9 cellular contexts compared by ENCODE assay signal in genomic region chr5:65100846-65101678, GRCh38.
DNase-seq lines count a peak whose midpoint lies in the region; ATAC-seq and TF ChIP-seq lines count a peak whose summit lies in the region.
"Had no signal": no experiment of that assay in that cellular context is flagged by ENCODE, and none has a peak within 500 bp of the region (broad histone marks: within the 10 kb centered on the region; RNA-seq: fewer than 3 reads in every experiment).

No MANE protein-coding gene starts in this region.

- TF ChIP-seq CTCF in LNCaP clone FGC (IDR thresholded peaks at IDR 0.05; ENCODE audit: control insufficient read depth, extremely low read depth, insufficient read depth) (peak; percentile 62), endothelial cell (IDR thresholded peaks at IDR 0.05; ENCODE audit: unreplicated experiment) (peak; percentile 50), mucosa of descending colon (IDR thresholded peaks at IDR 0.05) (peak; percentile 60)

- ATAC-seq in activated CD4-positive, alpha-beta T cell treated with anti-CD3 and anti-CD28 coated beads for 36 hours: no peak
- ATAC-seq in mucosa of descending colon (peak; percentile 72), GM21526 (IDR thresholded peaks at IDR 0.05; ENCODE audit: low FRiP score, unreplicated experiment) (no peak)

- POLR2A ChIA-PET in activated CD4-positive, alpha-beta T cell treated with anti-CD3 and anti-CD28 coated beads for 36 hours (lab: Charles Lee): no interaction called here

- H3K9me3 Mint-ChIP-seq in activated CD4-positive, alpha-beta T cell treated with anti-CD3 and anti-CD28 coated beads for 36 hours (ENCODE audit: low read depth): no peaks in the 10 kb centered on the region
- H3K9me3 Mint-ChIP-seq in endothelial cell (ENCODE audit: unreplicated experiment): no peaks in the 10 kb centered on the region
- H3K9me3 Mint-ChIP-seq: dendritic cell treated with granulocyte-macrophage colony-stimulating factor and Interleukin-4, amounts not matched to agents 40 ng/mL and 50 ng/mL, for 4 days had no signal

- peak; percentile 58 for DNase-seq in activated CD4-positive, alpha-beta T cell treated with anti-CD3 and anti-CD28 coated beads for 36 hours
- DNase-seq in activated CD4-positive, alpha-beta T cell treated with anti-CD3 and anti-CD28 coated beads for 1 hour: no peak
- DNase-seq in LNCaP clone FGC (ENCODE audit: low read depth) (no peak), SKM-1 treated with dmso at 0.1 percent for 144 hours (lab: John Stamatoyannopoulos, UW; ENCODE audit: unreplicated experiment) (peak; percentile 31), endothelial cell (ENCODE audit: low spot score) (peak; percentile 56), mucosa of descending colon (peak in 2 of 3 donors; percentile 66 to 74), occipital lobe (lab: John Stamatoyannopoulos, UW) (no peak)

- intact Hi-C loops in activated CD4-positive, alpha-beta T cell treated with anti-CD3 and anti-CD28 coated beads for 36 hours (cut with DNase I, micrococcal nuclease): loop anchor here (1.0 to 10.0 kb wide), 3 partner anchors 71 to 524 kb away; partner anchors contain the start of genes SHLD3 (in 1 of the 2), TRAPPC13 (in 1 of the 2) and TRIM23 (in 1 of the 2)
- intact Hi-C loops in mucosa of descending colon (cut with DNase I, micrococcal nuclease): no loop called here

- no peak overlapping the region for H3K27ac Mint-ChIP-seq in activated CD4-positive, alpha-beta T cell treated with anti-CD3 and anti-CD28 coated beads for 36 hours
- peak overlapping the region; percentile 94 for H3K27ac Mint-ChIP-seq in endothelial cell (ENCODE audit: unreplicated experiment)
- H3K27ac Mint-ChIP-seq: dendritic cell treated with granulocyte-macrophage colony-stimulating factor and Interleukin-4, amounts not matched to agents 40 ng/mL and 50 ng/mL, for 4 days had no signal

- peaks cover 30% of the 10 kb centered on the region for H3K4me1 Mint-ChIP-seq in activated CD4-positive, alpha-beta T cell treated with anti-CD3 and anti-CD28 coated beads for 36 hours
- H3K4me1 Mint-ChIP-seq in endothelial cell (ENCODE audit: unreplicated experiment): peaks cover 43% of the 10 kb centered on the region

- H3K27me3 Mint-ChIP-seq in activated CD4-positive, alpha-beta T cell treated with anti-CD3 and anti-CD28 coated beads for 36 hours: peaks cover 6% of the 10 kb centered on the region
- peaks cover 11% of the 10 kb centered on the region for H3K27me3 Mint-ChIP-seq in endothelial cell (ENCODE audit: unreplicated experiment)

- CTCF ChIA-PET in activated CD4-positive, alpha-beta T cell treated with anti-CD3 and anti-CD28 coated beads for 36 hours (lab: Charles Lee): interaction anchor here (0.6 to 2.4 kb wide), 6 partner anchors 14 to 385 kb away, joined by 3 to 8 read pairs (median 3); no protein-coding TSS in a partner anchor

- no peak overlapping the region for H3K4me3 ChIP-seq in LNCaP clone FGC (ENCODE audit: low read depth, low read length)
- H3K4me3 ChIP-seq in mucosa of descending colon: no peak overlapping the region

- H3K4me1 ChIP-seq in mucosa of descending colon (ENCODE audit: low read depth): peaks cover 6% of the 10 kb centered on the region

- H3K9me3 ChIP-seq in mucosa of descending colon: no peaks in the 10 kb centered on the region

- no peaks in the 10 kb centered on the region for H3K36me3 ChIP-seq in mucosa of descending colon (ENCODE audit: low read depth)

- no peak overlapping the region for H3K4me3 Mint-ChIP-seq in activated CD4-positive, alpha-beta T cell treated with anti-CD3 and anti-CD28 coated beads for 36 hours
- H3K4me3 Mint-ChIP-seq in endothelial cell (ENCODE audit: unreplicated experiment): no peak overlapping the region
- H3K4me3 Mint-ChIP-seq: dendritic cell treated with granulocyte-macrophage colony-stimulating factor and Interleukin-4, amounts not matched to agents 40 ng/mL and 50 ng/mL, for 4 days had no signal

- no peaks in the 10 kb centered on the region for H3K36me3 Mint-ChIP-seq in activated CD4-positive, alpha-beta T cell treated with anti-CD3 and anti-CD28 coated beads for 36 hours (ENCODE audit: low read depth)
- peaks cover 2% of the 10 kb centered on the region for H3K36me3 Mint-ChIP-seq in endothelial cell (ENCODE audit: low read depth, unreplicated experiment)

Comparison
In these comparisons a context has a peak if more than half of its experiments do, and no peak if none do; other contexts are left out.
1. DNase-seq: peak in activated CD4-positive, alpha-beta T cell treated with anti-CD3 and anti-CD28 coated beads for 36 hours (single experiment), SKM-1 treated with dmso at 0.1 percent for 144 hours (single experiment), endothelial cell (single experiment) and mucosa of descending colon (2 of 3); none in activated CD4-positive, alpha-beta T cell treated with anti-CD3 and anti-CD28 coated beads for 1 hour (single experiment), LNCaP clone FGC (single experiment) and occipital lobe (single experiment).
2. intact Hi-C loops: an anchor here in activated CD4-positive, alpha-beta T cell treated with anti-CD3 and anti-CD28 coated beads for 36 hours (1.0 to 10.0 kb wide); none called in mucosa of descending colon.
3. Peak in every context shown above with its lines, with median percentiles within 50 percentile points of each other: CTCF ChIP-seq.